20 cellular contexts compared by ENCODE assay signal in the genomic region with DNA sequence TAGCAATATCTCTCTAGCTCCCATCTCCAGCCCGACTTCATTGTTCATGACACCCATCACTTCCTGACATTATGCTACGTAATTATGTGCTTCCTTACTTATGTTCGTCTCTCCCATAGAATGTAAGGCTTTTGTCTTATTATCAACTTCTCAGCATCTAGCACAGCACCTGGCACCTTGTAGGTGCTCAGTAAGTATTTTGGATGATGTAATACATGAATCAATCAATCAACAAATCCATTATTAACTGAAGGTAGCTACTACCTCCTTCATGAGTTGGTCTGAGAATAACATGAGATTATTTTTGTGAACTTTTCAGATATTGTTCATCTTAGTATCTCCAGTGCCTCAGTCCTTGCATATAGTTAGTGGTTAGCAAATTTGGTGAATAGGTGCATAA.
DNase-seq lines count a peak whose midpoint lies in the region; TF ChIP-seq lines count a peak whose summit lies in the region.
"Had no signal": no experiment of that assay in that cellular context is flagged by ENCODE, and none has a peak within 500 bp of the region (broad histone marks: within the 10 kb centered on the region; RNA-seq: fewer than 3 reads in every experiment).

No MANE protein-coding gene starts in this region.

- H3K9me3 ChIP-seq in mammary epithelial cell (replicated peaks; ENCODE audit: insufficient read depth, low read length) (no peaks in the 10 kb centered on the region), breast epithelium (no peaks in the 10 kb centered on the region), PC-9 (ENCODE audit: insufficient read depth, low read depth) (no peaks in the 10 kb centered on the region), smooth muscle cell (replicated peaks; ENCODE audit: low read depth) (no peaks in the 10 kb centered on the region), colonic mucosa (no peaks in the 10 kb centered on the region), tibial nerve (peaks cover 0 to 5% (median 0%) of the 10 kb centered on the region in 4 donors)
- H3K9me3 ChIP-seq: BE2C, MG63 had no signal

- dilution Hi-C loops in mammary epithelial cell (cut with HindIII; ENCODE audit: low sequenced_read_pairs), result no loop called here

- H3K27ac ChIP-seq in mammary epithelial cell (ENCODE audit: insufficient read depth, low read depth, low read length), result no peak overlapping the region
- H3K27ac ChIP-seq in breast epithelium, result no peak overlapping the region
- no peak overlapping the region for H3K27ac ChIP-seq in PC-9
- H3K27ac ChIP-seq in epithelial cell of prostate, result peak overlapping the region; percentile 26
- H3K27ac ChIP-seq in smooth muscle cell (ENCODE audit: low read depth), result no peak overlapping the region
- H3K27ac ChIP-seq in colonic mucosa, result no peak overlapping the region
- H3K27ac ChIP-seq in tibial nerve, result no peak overlapping the region

- H3K4me2 ChIP-seq in mammary epithelial cell (ENCODE audit: insufficient read depth, low read depth, low read length) (peak overlapping the region; percentile 57), PC-9 (peak overlapping the region; percentile 39), smooth muscle cell (peak overlapping the region; percentile 37)

- BruUV-seq in mammary epithelial cell (replicated peaks; lab: Mats Ljungman, UMichigan) (no TSS peak), PC-9 (replicated peaks; lab: Mats Ljungman, UMichigan) (no TSS peak)

- no peak overlapping the region for H3K4me3 ChIP-seq in mammary epithelial cell (replicated peaks in 1 of 3; ENCODE audit: insufficient read depth in 1 of 3, low read depth in 2 of 3, low read length in 3 of 3)
- H3K4me3 ChIP-seq in breast epithelium, result no peak overlapping the region
- no peak overlapping the region for H3K4me3 ChIP-seq in PC-9
- H3K4me3 ChIP-seq in smooth muscle cell, result no peak overlapping the region
- no peak overlapping the region for H3K4me3 ChIP-seq in colonic mucosa
- no peak overlapping the region for H3K4me3 ChIP-seq in tibial nerve
- H3K4me3 ChIP-seq: MG63 had no signal

- H3F3A ChIP-seq in PC-9 (ENCODE audit: insufficient read depth, low read depth) (0 out of 2 replicates have a peak, but pooled peaks cover 5% of the 10 kb centered on the region), smooth muscle cell (ENCODE audit: low read depth) (peaks cover 5% of the 10 kb centered on the region)

- H3K9ac ChIP-seq in mammary epithelial cell (ENCODE audit: insufficient read depth, low read length) (no peak overlapping the region), smooth muscle cell (ENCODE audit: low read depth) (no peak overlapping the region), colonic mucosa (ENCODE audit: low read depth in 2 of 2, low read length in 2 of 2) (no peak overlapping the region)

- TF ChIP-seq EP300 in tibial nerve (IDR thresholded peaks at IDR 0.05), result no peak

- TF ChIP-seq POLR2A in breast epithelium (IDR thresholded peaks at IDR 0.05), result no peak
- TF ChIP-seq POLR2A in tibial nerve (IDR thresholded peaks at IDR 0.05), result no peak

- intact Hi-C loops in mammary epithelial cell (cut with micrococcal nuclease) (loop anchor here (5.0 kb wide), 2 partner anchors 119 to 366 kb away; no protein-coding TSS in a partner anchor), breast epithelium (cut with DNase I; ENCODE audit: low total_unique reads) (no loop called here), PC-9 (cut with micrococcal nuclease; ENCODE audit: unreplicated experiment) (no loop called here), colonic mucosa (cut with DNase I) (no loop called here)

- H2AFZ ChIP-seq in mammary epithelial cell (ENCODE audit: low read depth, low read length) (no peak overlapping the region), PC-9 (no peak overlapping the region), smooth muscle cell (ENCODE audit: low read depth) (no peak overlapping the region)

- H3K27me3 ChIP-seq in mammary epithelial cell (ENCODE audit: insufficient read depth, low read length) (no peaks in the 10 kb centered on the region), breast epithelium (no peaks in the 10 kb centered on the region), PC-9 (ENCODE audit: insufficient read depth, low read depth) (no peaks in the 10 kb centered on the region), smooth muscle cell (ENCODE audit: low read depth) (no peaks in the 10 kb centered on the region), colonic mucosa (no peaks in the 10 kb centered on the region), tibial nerve (no peaks in the 10 kb centered on the region)
- H3K27me3 ChIP-seq: BE2C, MG63 had no signal

- POLR2A ChIA-PET in PC-9 (lab: Charles Lee; ENCODE audit: unreplicated experiment), result no interaction called here

- WGBS in mammary epithelial cell (ENCODE audit: low coverage, missing lambda C conversion rate), result 93% methylated on average over 3 of the region's 3 CpGs
- WGBS in smooth muscle cell (ENCODE audit: low lambda C conversion rate), result 91% methylated on average over 3 of the region's 3 CpGs
- 84 to 90% methylated on average over 3 of the region's 3 CpGs for WGBS in tibial nerve, 2 donors

- no peaks in the 10 kb centered on the region for H4K20me1 ChIP-seq in mammary epithelial cell (ENCODE audit: insufficient read depth, low read length)
- no peaks in the 10 kb centered on the region for H4K20me1 ChIP-seq in PC-9 (ENCODE audit: insufficient read depth)
- H4K20me1 ChIP-seq in smooth muscle cell (ENCODE audit: low read depth), result no peaks in the 10 kb centered on the region

- H3K4me1 ChIP-seq in mammary epithelial cell (ENCODE audit: insufficient read depth, low read length), result peaks cover 14% of the 10 kb centered on the region
- H3K4me1 ChIP-seq in breast epithelium, result no peaks in the 10 kb centered on the region
- peaks cover 14% of the 10 kb centered on the region for H3K4me1 ChIP-seq in PC-9 (replicated peaks; ENCODE audit: insufficient read depth)
- H3K4me1 ChIP-seq in smooth muscle cell (ENCODE audit: low read depth), result no peaks in the 10 kb centered on the region
- no peaks in the 10 kb centered on the region for H3K4me1 ChIP-seq in colonic mucosa
- no peaks in the 10 kb centered on the region for H3K4me1 ChIP-seq in tibial nerve
- H3K4me1 ChIP-seq: BE2C had no signal

- TF ChIP-seq CTCF in mammary epithelial cell (conservative IDR thresholded peaks at IDR 0.05 in 1 of 2, IDR thresholded peaks at IDR 0.05 in 1 of 2; ENCODE audit: extremely low read depth in 1 of 2, insufficient read depth in 1 of 2, low read depth in 1 of 2, low read length in 2 of 2) (no peak), breast epithelium (IDR thresholded peaks at IDR 0.05) (no peak), PC-9 (conservative IDR thresholded peaks at IDR 0.05) (no peak), smooth muscle cell (IDR thresholded peaks at IDR 0.05; ENCODE audit: borderline replicate concordance, insufficient read depth, poor library complexity, severe bottlenecking) (no peak), colonic mucosa (IDR thresholded peaks at IDR 0.05) (no peak), tibial nerve (IDR thresholded peaks at IDR 0.05) (no peak)

- H3K79me2 ChIP-seq in mammary epithelial cell (ENCODE audit: insufficient read depth, low read length), result no peaks in the 10 kb centered on the region
- no peaks in the 10 kb centered on the region for H3K79me2 ChIP-seq in PC-9 (ENCODE audit: low read depth)
- no peaks in the 10 kb centered on the region for H3K79me2 ChIP-seq in smooth muscle cell (ENCODE audit: low read depth)

- H3K36me3 ChIP-seq in mammary epithelial cell (ENCODE audit: insufficient read depth, low read length), result no peaks in the 10 kb centered on the region
- no peaks in the 10 kb centered on the region for H3K36me3 ChIP-seq in breast epithelium
- H3K36me3 ChIP-seq in PC-9 (ENCODE audit: low read depth), result no peaks in the 10 kb centered on the region
- H3K36me3 ChIP-seq in smooth muscle cell (ENCODE audit: low read depth), result no peaks in the 10 kb centered on the region
- no peaks in the 10 kb centered on the region for H3K36me3 ChIP-seq in colonic mucosa
- no peaks in the 10 kb centered on the region for H3K36me3 ChIP-seq in tibial nerve
- H3K36me3 ChIP-seq: BE2C, MG63 had no signal

- in situ Hi-C loops in mammary epithelial cell (cut with MboI; ENCODE audit: low sequenced_read_pairs in 2 of 2), result no loop called here

- CTCF ChIA-PET in mammary epithelial cell (lab: Charles Lee; ENCODE audit: low non-redundant PET), result interaction anchor here (0.7 kb wide), 1 partner anchor 114 kb away, joined by 4 read pairs; no protein-coding TSS in a partner anchor
- CTCF ChIA-PET in PC-9 (lab: Charles Lee), result interaction anchor here (0.8 kb wide), 1 partner anchor 469 kb away, joined by 3 read pairs; no protein-coding TSS in a partner anchor

- DNase-seq in mammary epithelial cell, result no peak
- no peak for DNase-seq in breast epithelium (ENCODE audit: low spot score in 2 of 2)
- no peak for DNase-seq in PC-9
- DNase-seq in epithelial cell of prostate (ENCODE audit: low read depth, low spot score), result no peak
- no peak for DNase-seq in smooth muscle cell (lab: John Stamatoyannopoulos, UW; ENCODE audit: unreplicated experiment)
- DNase-seq in activated T-cell treated with anti-CD3 and anti-CD28 coated beads, Interleukin-2, amount 50 U/mL, for 48 hours, result no peak
- no peak for DNase-seq in colonic mucosa
- no peak for DNase-seq in tibial nerve (ENCODE audit: low spot score in 2 of 2)
- DNase-seq: BE2C; CD4-positive, alpha-beta memory T cell; H7; Kasumi-1; NCI-H1092; NCI-H1436 treated with DMSO at 0.1 percent for 48 hours; NCI-H2029 treated with DMSO at 0.1 percent for 48 hours; NCI-H2171; NCI-H748 treated with DMSO at 0.1 percent for 48 hours; NK-92 treated with Interleukin-12 subunit alpha and Interleukin-12 subunit beta, amount 100 ng/mL, for 24 hours; SHP77 had no signal

- no peaks in the 10 kb centered on the region for H3K9me2 ChIP-seq in PC-9 (ENCODE audit: insufficient read depth)
